25 cellular contexts compared by ENCODE assay signal in the genomic region with DNA sequence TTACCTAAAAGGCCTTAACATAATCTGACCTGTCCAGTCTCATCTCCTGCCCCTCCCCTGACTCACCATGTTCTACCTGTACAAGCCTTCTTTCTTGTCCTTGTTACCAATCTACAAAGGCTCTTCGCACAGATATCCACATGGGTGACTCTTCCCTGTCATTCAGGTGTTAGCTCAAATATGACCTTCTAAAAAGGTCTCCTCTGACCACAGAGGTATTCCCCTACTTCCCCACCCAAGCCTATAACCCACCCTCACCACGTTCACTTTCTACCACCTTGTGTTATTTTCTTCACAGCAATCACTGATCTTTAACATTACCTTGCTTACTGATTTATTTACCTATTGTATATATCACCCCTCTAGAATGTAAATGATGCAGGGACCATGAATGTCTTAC.
"Had no signal": no experiment of that assay in that cellular context is flagged by ENCODE, and none has a peak within 500 bp of the region (broad histone marks: within the 10 kb centered on the region; RNA-seq: fewer than 3 reads in every experiment).

No MANE protein-coding gene starts in this region.

- H3K4me3 Mint-ChIP-seq: naive thymus-derived CD4-positive, alpha-beta T cell; natural killer cell; nephron; neural progenitor cell; stimulated activated effector memory CD8-positive, alpha-beta T cell treated with anti-CD3 and anti-CD28 coated beads, Interleukin-12 subunit alpha, Interleukin-12 subunit beta, amount 100 ng/mL, for 72 hours; stimulated activated naive CD8-positive, alpha-beta T cell treated with anti-CD3 and anti-CD28 coated beads, Interleukin-15, Interleukin-2, amounts not matched to agents 100 ng/mL and 50 ng/mL, for 24 hours; type B pancreatic cell had no signal

- DNase-seq: naive thymus-derived CD4-positive, alpha-beta T cell; natural killer cell; occipital lobe; ovary; posterior cingulate gyrus; psoas muscle; right cardiac atrium; right lobe of liver; sigmoid colon; small intestine; stimulated activated CD4-positive, alpha-beta T cell treated with anti-CD3 and anti-CD28 coated beads, Interleukin-15, amount 100 ng/mL, for 24 hours; stimulated activated CD4-positive, alpha-beta T cell treated with anti-CD3 and anti-CD28 coated beads, Interleukin-2, amount 100 ng/mL, for 24 hours; stimulated activated CD4-positive, alpha-beta T cell treated with anti-CD3 and anti-CD28 coated beads, Interleukin-2, amount 100 ng/mL, for 48 hours; stimulated activated CD4-positive, alpha-beta T cell treated with anti-CD3 and anti-CD28 coated beads, Interleukin-4, amount 100 ng/mL, for 24 hours; substantia nigra; testis; tibial artery; transverse colon; upper lobe of right lung had no signal

- ATAC-seq: naive thymus-derived CD4-positive, alpha-beta T cell; natural killer cell; psoas muscle; right cardiac atrium; right lobe of liver; stimulated activated effector memory CD8-positive, alpha-beta T cell treated with anti-CD3 and anti-CD28 coated beads, Interleukin-12 subunit alpha, Interleukin-12 subunit beta, amount 100 ng/mL, for 72 hours; upper lobe of right lung had no signal

- H3K9me3 Mint-ChIP-seq: naive thymus-derived CD4-positive, alpha-beta T cell; natural killer cell; nephron; neural progenitor cell; stimulated activated effector memory CD8-positive, alpha-beta T cell treated with anti-CD3 and anti-CD28 coated beads, Interleukin-12 subunit alpha, Interleukin-12 subunit beta, amount 100 ng/mL, for 72 hours; stimulated activated naive CD8-positive, alpha-beta T cell treated with anti-CD3 and anti-CD28 coated beads, Interleukin-15, Interleukin-2, amounts not matched to agents 100 ng/mL and 50 ng/mL, for 24 hours; type B pancreatic cell had no signal

- H3K36me3 Mint-ChIP-seq: natural killer cell had no signal

- H3K4me1 Mint-ChIP-seq: nephron; neural progenitor cell; stimulated activated effector memory CD8-positive, alpha-beta T cell treated with anti-CD3 and anti-CD28 coated beads, Interleukin-12 subunit alpha, Interleukin-12 subunit beta, amount 100 ng/mL, for 72 hours had no signal

- H3K27ac Mint-ChIP-seq: naive thymus-derived CD4-positive, alpha-beta T cell; natural killer cell; nephron; neural progenitor cell; progenitor cell of endocrine pancreas; stimulated activated effector memory CD8-positive, alpha-beta T cell treated with anti-CD3 and anti-CD28 coated beads, Interleukin-12 subunit alpha, Interleukin-12 subunit beta, amount 100 ng/mL, for 72 hours; stimulated activated naive CD8-positive, alpha-beta T cell treated with anti-CD3 and anti-CD28 coated beads, Interleukin-15, Interleukin-2, amounts not matched to agents 100 ng/mL and 50 ng/mL, for 24 hours; type B pancreatic cell had no signal

- H3K27me3 Mint-ChIP-seq: naive thymus-derived CD4-positive, alpha-beta T cell; progenitor cell of endocrine pancreas; stimulated activated naive CD8-positive, alpha-beta T cell treated with anti-CD3 and anti-CD28 coated beads, Interleukin-15, Interleukin-2, amounts not matched to agents 100 ng/mL and 50 ng/mL, for 24 hours; type B pancreatic cell had no signal
